In genomic region chr11:6481012-6481923, GRCh38 we compare ENCODE assay signal across 8 cellular contexts. TPM values are rescaled to one million over a fixed set of nuclear protein-coding genes. Genes with fewer than 3 reads are reported as not detected.
DNase-seq lines count a peak whose midpoint lies in the region; ATAC-seq and TF ChIP-seq lines count a peak whose summit lies in the region.

A gene with protein sequence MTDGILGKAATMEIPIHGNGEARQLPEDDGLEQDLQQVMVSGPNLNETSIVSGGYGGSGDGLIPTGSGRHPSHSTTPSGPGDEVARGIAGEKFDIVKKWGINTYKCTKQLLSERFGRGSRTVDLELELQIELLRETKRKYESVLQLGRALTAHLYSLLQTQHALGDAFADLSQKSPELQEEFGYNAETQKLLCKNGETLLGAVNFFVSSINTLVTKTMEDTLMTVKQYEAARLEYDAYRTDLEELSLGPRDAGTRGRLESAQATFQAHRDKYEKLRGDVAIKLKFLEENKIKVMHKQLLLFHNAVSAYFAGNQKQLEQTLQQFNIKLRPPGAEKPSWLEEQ (minus strand): TSS chr11:6481331. CDS start chr11:6480421, 910 bp downstream.
Gene TIMM10B, plus strand, starts transcription at chr11:6481501. Its CDS starts 16 bp downstream, at chr11:6481517.

- H3K4me1 ChIP-seq in gastroesophageal sphincter (peaks cover 0 to 46% (median 16%) of the 10 kb centered on the region in 3 donors), neutrophil (ENCODE audit: control insufficient read depth in 1 of 2, insufficient read depth in 1 of 2, low read depth in 1 of 2, low read length in 1 of 2) (peaks cover 18 to 23% of the 10 kb centered on the region in 2 experiments)

- no peaks in the 10 kb centered on the region for H3K27me3 ChIP-seq in gastroesophageal sphincter
- no peaks in the 10 kb centered on the region for H3K27me3 ChIP-seq in neutrophil

- H3K4me1 Mint-ChIP-seq in HFFc6 (ENCODE audit: low read depth), result peaks cover 36% of the 10 kb centered on the region
- H3K4me1 Mint-ChIP-seq in activated naive CD4-positive, alpha-beta T cell treated with anti-CD3 and anti-CD28 coated beads, Interleukin-2, amount 10 ng/mL, durations not matched to agents 7 days and 5 days, result peaks cover 42% of the 10 kb centered on the region

- H3K27ac ChIP-seq in SK-N-MC, result peak within 1 kb of the TSS; percentile 89
- H3K27ac ChIP-seq in gastroesophageal sphincter, result peak within 1 kb of the TSS; percentile 87 to 94 (median 92)
- peak within 1 kb of the TSS; percentile 92 for H3K27ac ChIP-seq in neutrophil
- peak within 1 kb of the TSS; percentile 93 for H3K27ac ChIP-seq in substantia nigra (ENCODE audit: low read depth, low read length, poor library complexity, severe bottlenecking)

- H3K36me3 ChIP-seq in SK-N-MC (ENCODE audit: insufficient read depth, low read length) (peaks cover 75% of the 10 kb centered on the region), gastroesophageal sphincter (peaks cover 0 to 76% of the 10 kb centered on the region in 2 donors), neutrophil (peaks cover 22% of the 10 kb centered on the region)

- 0% methylated on average over 1 to 11 of the region's 66 CpGs for WGBS in gastroesophageal sphincter (ENCODE audit: low coverage in 1 of 2), 2 donors

- peak within 1 kb of the TSS; percentile 87 for H3K9ac ChIP-seq in SK-N-MC (ENCODE audit: insufficient read length)

- TF ChIP-seq POLR2A in NB4 (IDR thresholded peaks at IDR 0.05; ENCODE audit: extremely low read depth, insufficient read length), result peak; percentile 91
- TF ChIP-seq POLR2A in gastroesophageal sphincter (IDR thresholded peaks at IDR 0.05), result peak; percentile 82 to 85

- peaks cover 53% of the 10 kb centered on the region for H3K36me3 Mint-ChIP-seq in HFFc6 (ENCODE audit: low read depth)
- H3K36me3 Mint-ChIP-seq in activated naive CD4-positive, alpha-beta T cell treated with anti-CD3 and anti-CD28 coated beads, Interleukin-2, amount 10 ng/mL, durations not matched to agents 7 days and 5 days, result peaks cover 45% of the 10 kb centered on the region

- H3K4me3 ChIP-seq in NB4 (ENCODE audit: low read depth, low read length) (peak within 1 kb of the TSS; percentile 99), SK-N-MC (peak within 1 kb of the TSS; percentile 98), gastroesophageal sphincter (peak within 1 kb of the TSS; percentile 80 to 97), neutrophil (ENCODE audit: low read depth in 1 of 2, low read length in 1 of 2) (peak within 1 kb of the TSS; percentile 79 to 87)

- H3K4me3 Mint-ChIP-seq in HFFc6, result peak within 1 kb of the TSS; percentile 98
- peak within 1 kb of the TSS; percentile 82 for H3K4me3 Mint-ChIP-seq in activated naive CD4-positive, alpha-beta T cell treated with anti-CD3 and anti-CD28 coated beads, Interleukin-2, amount 10 ng/mL, durations not matched to agents 7 days and 5 days

- H3K27ac Mint-ChIP-seq in HFFc6, result peak within 1 kb of the TSS; percentile 98
- peak within 1 kb of the TSS; percentile 96 for H3K27ac Mint-ChIP-seq in activated naive CD4-positive, alpha-beta T cell treated with anti-CD3 and anti-CD28 coated beads, Interleukin-2, amount 10 ng/mL, durations not matched to agents 7 days and 5 days

- peak; percentile 8 for TF ChIP-seq EP300 in gastroesophageal sphincter (IDR thresholded peaks at IDR 0.05)

- TF ChIP-seq CTCF in HFFc6 (IDR thresholded peaks at IDR 0.05) (no peak), NB4 (IDR thresholded peaks at IDR 0.05; ENCODE audit: low read depth, low read length) (no peak), gastroesophageal sphincter (IDR thresholded peaks at IDR 0.05) (peak in 1 of 4 experiments; percentile 13), neutrophil (IDR thresholded peaks at IDR 0.05) (peak; percentile 39)

- ATAC-seq in gastroesophageal sphincter, result peak; percentile 99

- DNase-seq in GM04503 (ENCODE audit: low read depth), result peak; percentile 91
- DNase-seq in HFFc6, result peak; percentile 97
- DNase-seq in NB4 (ENCODE audit: low read depth), result peak; percentile 97
- peak; percentile 77 for DNase-seq in SK-N-MC (ENCODE audit: low read depth, low spot score)
- peak; percentile 99 for DNase-seq in activated naive CD4-positive, alpha-beta T cell treated with anti-CD3 and anti-CD28 coated beads, Interleukin-2, amount 10 ng/mL, durations not matched to agents 7 days and 5 days
- peak; percentile 73 to 100 (median 99) for DNase-seq in substantia nigra (lab: John Stamatoyannopoulos, UW)

- H3K9me3 Mint-ChIP-seq in HFFc6, result no peaks in the 10 kb centered on the region
- H3K9me3 Mint-ChIP-seq in activated naive CD4-positive, alpha-beta T cell treated with anti-CD3 and anti-CD28 coated beads, Interleukin-2, amount 10 ng/mL, durations not matched to agents 7 days and 5 days, result no peaks in the 10 kb centered on the region

- peaks cover 5% of the 10 kb centered on the region; the same call in 1 of the 2 replicates for H3K27me3 Mint-ChIP-seq in HFFc6 (ENCODE audit: insufficient read depth)
- H3K27me3 Mint-ChIP-seq in activated naive CD4-positive, alpha-beta T cell treated with anti-CD3 and anti-CD28 coated beads, Interleukin-2, amount 10 ng/mL, durations not matched to agents 7 days and 5 days, result no peaks in the 10 kb centered on the region

- CTCF ChIA-PET in activated naive CD4-positive, alpha-beta T cell treated with anti-CD3 and anti-CD28 coated beads, Interleukin-2, amount 10 ng/mL, durations not matched to agents 7 days and 5 days (lab: Charles Lee), result interaction anchor here (0.8 to 2.5 kb wide), 9 partner anchors 9 to 225 kb away, joined by 3 to 21 read pairs (median 4); no protein-coding TSS in a partner anchor

- H3K9me3 ChIP-seq in SK-N-MC (ENCODE audit: low read depth, low read length), result no peaks in the 10 kb centered on the region
- no peaks in the 10 kb centered on the region for H3K9me3 ChIP-seq in gastroesophageal sphincter
- no peaks in the 10 kb centered on the region for H3K9me3 ChIP-seq in neutrophil

RNA-seq across cellular contexts. Expression of the first gene that starts in this region (rescaled TPM):
- 10 to 100 TPM; 60.9 to 72.4 (median 67.7) TPM for total RNA-seq in HFFc6 (2021; fragmentation: NEBNext Ultra II Directional; extraction: Animal tissue kit (Norgen Biotek cat#: 25700))
- 10 to 100 TPM; 35.7 to 55.1 (median 51.2) TPM for total RNA-seq in gastroesophageal sphincter

RNA-seq across cellular contexts. Expression of gene TIMM10B, which starts in this region (rescaled TPM):
- total RNA-seq in HFFc6 (2021; fragmentation: NEBNext Ultra II Directional; extraction: Animal tissue kit (Norgen Biotek cat#: 25700)), result 10 to 100 TPM; 29.0 to 39.3 (median 31.0) TPM
- total RNA-seq in gastroesophageal sphincter, result 10 to 100 TPM; 37.3 to 69.0 (median 47.0) TPM

Comparison
In these comparisons a context has a peak if more than half of its experiments do, and no peak if none do; other contexts are left out.
1. Peak in every context shown above with its lines: DNase-seq, ATAC-seq, H3K4me3 ChIP-seq and H3K27ac ChIP-seq.